23 cellular contexts compared by ENCODE assay signal in genomic region chr2:238606311-238606710, GRCh38.
"Had no signal": no experiment of that assay in that cellular context is flagged by ENCODE, and none has a peak within 500 bp of the region (broad histone marks: within the 10 kb centered on the region; RNA-seq: fewer than 3 reads in every experiment).

No MANE protein-coding gene starts in this region.

- DNase-seq: stimulated activated CD4-positive, alpha-beta T cell treated with anti-CD3 and anti-CD28 coated beads, Interleukin-2, amount 100 ng/mL, for 48 hours; stimulated activated CD4-positive, alpha-beta T cell treated with anti-CD3 and anti-CD28 coated beads, Interleukin-4, amount 100 ng/mL, for 24 hours; stimulated activated CD4-positive, alpha-beta T cell treated with anti-CD3 and anti-CD28 coated beads, Interleukin-4, amount 100 ng/mL, for 4 hours; stimulated activated CD8-positive, alpha-beta memory T cell treated with anti-CD3 and anti-CD28 coated beads, Interleukin-4, amount 100 ng/mL, for 48 hours; stimulated activated naive B cell treated with anti-CD40 and anti-IgM and Interleukin-4, amounts not matched to agents 10 μg/mL and 1 μg/mL and 100 μg/mL, for 72 hours; stimulated activated naive CD4-positive, alpha-beta T cell; stimulated activated naive CD4-positive, alpha-beta T cell treated with Interleukin-2 at 50 U/mL for 16 hours; stimulated activated naive CD8-positive, alpha-beta T cell treated with anti-CD3 and anti-CD28 coated beads, Interleukin-15, amount 100 ng/mL, for 72 hours; stimulated activated naive CD8-positive, alpha-beta T cell treated with anti-CD3 and anti-CD28 coated beads, Interleukin-15, Interleukin-2, amounts not matched to agents 100 U/mL and 50 U/mL, for 24 hours; stomach; substantia nigra; testis; thyroid gland; transverse colon; trophoblast cell; upper lobe of left lung; upper lobe of right lung; uterus had no signal

- H3K27ac ChIP-seq: stomach, suprapubic skin, testis, thoracic aorta, thyroid gland, tibial artery, tibial nerve, transverse colon, upper lobe of left lung, upper lobe of right lung, uterus, vagina had no signal

- H3K36me3 ChIP-seq: stomach, suprapubic skin, thoracic aorta, thyroid gland, tibial artery, tibial nerve, transverse colon, upper lobe of left lung, upper lobe of right lung, uterus, vagina had no signal

- H3K9me3 ChIP-seq: testis, thyroid gland, uterus, vagina had no signal

- H3K4me3 ChIP-seq: stomach, suprapubic skin, testis, thoracic aorta, thyroid gland, tibial artery, tibial nerve, transverse colon, upper lobe of left lung, upper lobe of right lung, uterus, vagina had no signal
